Comparison of ENCODE assay signal across 8 cellular contexts in genomic region chr2:30233142-30233961, GRCh38. TPM values are rescaled to one million over a fixed set of nuclear protein-coding genes. Genes with fewer than 3 reads are reported as not detected.
A peak's percentile ranks its signal among the peaks of the same experiment; 100 is the strongest.
DNase-seq lines count a peak whose midpoint lies in the region; ATAC-seq, FAIRE-seq and TF ChIP-seq lines count a peak whose summit lies in the region.

No MANE protein-coding gene starts in this region.

- no peaks in the 10 kb centered on the region for H3K9me3 ChIP-seq in SU-DHL-6 (ENCODE audit: insufficient read depth, low read length)
- no peaks in the 10 kb centered on the region for H3K9me3 ChIP-seq in skeletal muscle satellite cell (replicated peaks; ENCODE audit: low read length)

- TF ChIP-seq CTCF in SU-DHL-6 (IDR thresholded peaks at IDR 0.05; ENCODE audit: insufficient read depth, low read length, poor library complexity, severe bottlenecking) (no peak), foreskin fibroblast (IDR thresholded peaks at IDR 0.05; ENCODE audit: low read depth, low read length) (no peak)

- no peaks in the 10 kb centered on the region for H4K20me1 ChIP-seq in SU-DHL-6 (ENCODE audit: low read depth, low read length)

- H3K27me3 ChIP-seq in SU-DHL-6 (ENCODE audit: low read length), result no peaks in the 10 kb centered on the region
- no peaks in the 10 kb centered on the region for H3K27me3 ChIP-seq in skeletal muscle satellite cell (ENCODE audit: control insufficient read depth, insufficient read depth, low read length)

- no peaks in the 10 kb centered on the region for H3K79me2 ChIP-seq in SU-DHL-6 (ENCODE audit: insufficient read depth, low read length)

- H3K36me3 ChIP-seq in SU-DHL-6 (ENCODE audit: low read length) (no peaks in the 10 kb centered on the region), skeletal muscle satellite cell (ENCODE audit: insufficient read depth, low read length) (peaks cover 10% of the 10 kb centered on the region)

- no peaks in the 10 kb centered on the region for H3K9me2 ChIP-seq in SU-DHL-6 (replicated peaks; ENCODE audit: insufficient read depth, low read length)

- H3K9ac ChIP-seq in SU-DHL-6 (ENCODE audit: low read length) (peak overlapping the region; percentile 72), skeletal muscle satellite cell (ENCODE audit: low read depth, low read length) (peak overlapping the region; percentile 74)

- H3K4me3 ChIP-seq in SU-DHL-6 (ENCODE audit: insufficient read depth, low read length, poor library complexity, severe bottlenecking) (peak overlapping the region; percentile 84), foreskin fibroblast (ENCODE audit: low read depth in 1 of 2, low read length in 2 of 2) (peak overlapping the region; percentile 84 to 89), skeletal muscle satellite cell (ENCODE audit: low read length) (peak overlapping the region; percentile 89)

- peak overlapping the region; percentile 86 for H3K4me2 ChIP-seq in SU-DHL-6 (ENCODE audit: low read depth, low read length, poor library complexity, severe bottlenecking)
- peak overlapping the region; percentile 82 for H3K4me2 ChIP-seq in skeletal muscle satellite cell (ENCODE audit: low read length)

- peak; percentile 16 for FAIRE-seq in GM12891 (lab: Jason Lieb, UNC)

- no peak for ATAC-seq in HG03175 (IDR thresholded peaks at IDR 0.05; ENCODE audit: unreplicated experiment)

- DNase-seq in GM12891 (ENCODE audit: insufficient read length, low spot score), result no peak
- DNase-seq in foreskin fibroblast, result no peak
- no peak for DNase-seq in HuH-7.5 (ENCODE audit: low spot score)
- DNase-seq in HPDE6-E6E7 (ENCODE audit: extremely low spot score), result no peak
- no peak for DNase-seq in 8988T

- no peak overlapping the region for H2AFZ ChIP-seq in SU-DHL-6 (ENCODE audit: low read depth, low read length, severe bottlenecking)

- peaks cover 4% of the 10 kb centered on the region; the same call in 1 of the 2 replicates for H3F3A ChIP-seq in SU-DHL-6 (ENCODE audit: insufficient read depth)

- H3K4me1 ChIP-seq in skeletal muscle satellite cell (ENCODE audit: control insufficient read depth, insufficient read depth, low read length), result peaks cover 35% of the 10 kb centered on the region

- no peak overlapping the region for H3K27ac ChIP-seq in SU-DHL-6 (ENCODE audit: low read depth, low read length)

- no peak for TF ChIP-seq POLR2A in GM12891 (IDR thresholded peaks at IDR 0.05; ENCODE audit: low read depth, low read length)

TF ChIP-seq in GM12891, 5 proteins besides CTCF, POLR2A, EP300 and RAD21:
- TF ChIP-seq POU2F2 (IDR thresholded peaks at IDR 0.05; ENCODE audit: low read depth, low read length) (no peak), PAX5 (IDR thresholded peaks at IDR 0.05; ENCODE audit: insufficient read depth, low read length, severe bottlenecking) (no peak), SPI1 (IDR thresholded peaks at IDR 0.05; ENCODE audit: low read depth, low read length) (no peak), TAF1 (IDR thresholded peaks at IDR 0.05; ENCODE audit: low read depth, low read length) (no peak), POLR2AphosphoS5 (IDR thresholded peaks at IDR 0.05; ENCODE audit: low read depth, low read length) (no peak)

RNA-seq across cellular contexts. Expression of gene LBH, which starts 2.0 kb away (rescaled TPM):
- 35.5 TPM for polyA plus RNA-seq in GM12891 (2012; ENCODE audit: low read depth, missing spikeins)
- total RNA-seq in skeletal muscle satellite cell (2012; rRNA removed), result 1.0 and 9.4 TPM in 2 replicates
